ENCODE assay signal across 12 cellular contexts in genomic region chr13:98813993-98814392, GRCh38.
"Had no signal": no experiment of that assay in that cellular context is flagged by ENCODE, and none has a peak within 500 bp of the region (broad histone marks: within the 10 kb centered on the region; RNA-seq: fewer than 3 reads in every experiment).

No MANE protein-coding gene starts in this region.

- H3K27ac ChIP-seq: cardiac muscle cell, thyroid gland had no signal

- H3K36me3 ChIP-seq: cardiac muscle cell had no signal

- H3K4me3 ChIP-seq: cardiac muscle cell, thyroid gland had no signal

- DNase-seq: activated CD4-positive, alpha-beta T cell treated with anti-CD3 and anti-CD28 coated beads, Interleukin-2, amount 50 U/mL, for 48 hours; activated CD4-positive, CD25-positive, alpha-beta regulatory T cell treated with anti-CD3 and anti-CD28 coated beads, Interleukin-2, amount 50 U/mL, for 72 hours; activated naive CD4-positive, alpha-beta T cell treated with anti-CD3 and anti-CD28 coated beads, Interleukin-2, amount 10 ng/mL, durations not matched to agents 7 days and 5 days; hypothalamus; nephron progenitor cell; occipital lobe; stimulated activated CD4-positive, alpha-beta T cell treated with anti-CD3 and anti-CD28 coated beads, Interleukin-12 subunit alpha, Interleukin-12 subunit beta, amount 100 ng/mL, for 4 hours; stimulated activated CD4-positive, alpha-beta T cell treated with anti-CD3 and anti-CD28 coated beads, Interleukin-2, amount 100 ng/mL, for 24 hours; thyroid gland had no signal

- H3K9me3 ChIP-seq: thyroid gland had no signal

- ATAC-seq: sciatic nerve; stimulated activated memory B cell treated with anti-CD40 and anti-IgM and Interleukin-4, amounts not matched to agents 10 μg/mL and 1 μg/mL and 100 μg/mL, for 72 hours had no signal

- H3K27me3 ChIP-seq: cardiac muscle cell, thyroid gland had no signal

- H3K4me1 ChIP-seq: thyroid gland had no signal
